ENCODE assay signal across 7 cellular contexts in genomic region chr14:61761557-61761956, GRCh38. TPM values are rescaled to one million over a fixed set of nuclear protein-coding genes. Genes with fewer than 3 reads are reported as not detected.
A peak's percentile ranks its signal among the peaks of the same experiment; 100 is the strongest.
DNase-seq lines count a peak whose midpoint lies in the region; ATAC-seq and TF ChIP-seq lines count a peak whose summit lies in the region.

No MANE protein-coding gene starts in this region.

- no peaks in the 10 kb centered on the region for H3K27me3 ChIP-seq in GM23248 (replicated peaks; ENCODE audit: insufficient read depth)
- H3K27me3 ChIP-seq in endocrine pancreas (ENCODE audit: control insufficient read depth, insufficient read depth, low read length), result no peaks in the 10 kb centered on the region

- H3K4me1 Mint-ChIP-seq in neural crest cell, result peaks cover 52% of the 10 kb centered on the region

- POLR2A ChIA-PET in OCI-LY7 (lab: Charles Lee), result interaction anchor here (0.6 to 5.6 kb wide), 27 partner anchors 9 to 297 kb away, joined by 3 to 55 read pairs (median 4); partner anchors contain the start of gene HIF1A

- intact Hi-C loops in OCI-LY7 (cut with micrococcal nuclease; ENCODE audit: unreplicated experiment), result no loop called here

- H3K27ac ChIP-seq in GM23248 (peak overlapping the region; percentile 81), OCI-LY7 (ENCODE audit: low read depth, low read length, poor library complexity, severe bottlenecking) (peak overlapping the region; percentile 74)

- peak overlapping the region; percentile 90 for H3K9ac ChIP-seq in GM23248
- H3K9ac ChIP-seq in endocrine pancreas (ENCODE audit: control insufficient read depth, insufficient read depth, low read length), result peak overlapping the region; percentile 43

- H4K20me1 ChIP-seq in GM23248 (ENCODE audit: insufficient read depth), result no peaks in the 10 kb centered on the region
- peaks cover 10% of the 10 kb centered on the region; the same call in 1 of the 2 replicates for H4K20me1 ChIP-seq in OCI-LY7 (ENCODE audit: insufficient read depth, low read length)

- peak overlapping the region; percentile 98 for H3K27ac Mint-ChIP-seq in neural crest cell (ENCODE audit: unreplicated experiment)

- H3K36me3 ChIP-seq in GM23248 (ENCODE audit: low read depth) (peaks cover 5% of the 10 kb centered on the region; the same call in 1 of the 2 replicates), OCI-LY7 (ENCODE audit: insufficient read depth, low read length) (peaks cover 23% of the 10 kb centered on the region), endocrine pancreas (ENCODE audit: control insufficient read depth, insufficient read depth, low read length) (no peaks in the 10 kb centered on the region)

- H3K4me1 ChIP-seq in GM23248 (ENCODE audit: insufficient read depth), result peaks cover 33% of the 10 kb centered on the region
- peaks cover 36% of the 10 kb centered on the region for H3K4me1 ChIP-seq in OCI-LY7 (ENCODE audit: insufficient read depth, low read length, poor library complexity, severe bottlenecking)
- peaks cover 12% of the 10 kb centered on the region for H3K4me1 ChIP-seq in endocrine pancreas (ENCODE audit: control insufficient read depth, insufficient read depth, low read length)

- CTCF ChIA-PET in OCI-LY7 (lab: Charles Lee; ENCODE audit: unreplicated experiment), result interaction anchor here (0.8 to 1.6 kb wide), 5 partner anchors 19 to 291 kb away, joined by 3 to 9 read pairs (median 3); no protein-coding TSS in a partner anchor

- DNase-seq in GM23248, result no peak
- no peak for DNase-seq in OCI-LY7 (ENCODE audit: low spot score)
- no peak for DNase-seq in neural crest cell (ENCODE audit: low read depth, low spot score)
- no peak for DNase-seq in NCI-H2107 treated with DMSO at 0.1 percent for 48 hours (lab: John Stamatoyannopoulos, UW; ENCODE audit: unreplicated experiment)
- DNase-seq in activated CD4-positive, alpha-beta T cell treated with anti-CD3 and anti-CD28 coated beads for 48 hours, result no peak

- peaks cover 28% of the 10 kb centered on the region for H3F3A ChIP-seq in GM23248 (ENCODE audit: insufficient read depth)

- H3K36me3 Mint-ChIP-seq in neural crest cell (ENCODE audit: low read depth), result no peaks in the 10 kb centered on the region

- no peak for ATAC-seq in GM18861 (IDR thresholded peaks at IDR 0.05; ENCODE audit: unreplicated experiment)

- H3K27me3 Mint-ChIP-seq in neural crest cell (ENCODE audit: low read depth), result no peaks in the 10 kb centered on the region

- 41 to 43% methylated on average over 5 of the region's 5 CpGs for WGBS in GM23248 (ENCODE audit: low coverage in 1 of 2, low lambda C conversion rate in 2 of 2, missing lambda C conversion rate in 2 of 2), 2 experiments

- H3K9me2 ChIP-seq in GM23248 (ENCODE audit: insufficient read depth) (no peaks in the 10 kb centered on the region), OCI-LY7 (ENCODE audit: insufficient read depth, low read length) (no peaks in the 10 kb centered on the region)

- H3K4me2 ChIP-seq in GM23248 (ENCODE audit: unreplicated experiment) (peak overlapping the region; percentile 90), OCI-LY7 (ENCODE audit: low read length) (peak overlapping the region; percentile 86)

- no peaks in the 10 kb centered on the region for H3K9me3 Mint-ChIP-seq in neural crest cell

- H3K4me3 Mint-ChIP-seq in neural crest cell, result peak overlapping the region; percentile 99

- H2AFZ ChIP-seq in GM23248 (peak overlapping the region; percentile 89), OCI-LY7 (ENCODE audit: low read length) (peak overlapping the region; percentile 90)

- H3K4me3 ChIP-seq in GM23248, result peak overlapping the region; percentile 87
- H3K4me3 ChIP-seq in OCI-LY7 (ENCODE audit: low read depth, low read length, poor library complexity, severe bottlenecking), result peak overlapping the region; percentile 92
- peak overlapping the region; percentile 70 for H3K4me3 ChIP-seq in endocrine pancreas (ENCODE audit: control insufficient read depth, insufficient read depth, low read length)

- in situ Hi-C loops in GM23248 (cut with MboI), result loop anchor here (25.0 kb wide), 1 partner anchor 299 kb away; no protein-coding TSS in a partner anchor

- H3K79me2 ChIP-seq in GM23248 (ENCODE audit: insufficient read depth) (peaks cover 44% of the 10 kb centered on the region), OCI-LY7 (ENCODE audit: insufficient read depth, low read depth, low read length) (peaks cover 43% of the 10 kb centered on the region)

- TSS peak; percentile 99 for BruUV-seq in OCI-LY7 (replicated peaks; lab: Mats Ljungman, UMichigan)

- H3K9me3 ChIP-seq in GM23248 (ENCODE audit: low read depth) (no peaks in the 10 kb centered on the region), OCI-LY7 (ENCODE audit: low read length) (no peaks in the 10 kb centered on the region), endocrine pancreas (ENCODE audit: control insufficient read depth, low read length) (no peaks in the 10 kb centered on the region)

- TF ChIP-seq CTCF in OCI-LY7 (conservative IDR thresholded peaks at IDR 0.05; ENCODE audit: low read length) (no peak), neural crest cell (conservative IDR thresholded peaks at IDR 0.05) (no peak)

RNA-seq across cellular contexts. Expression of gene SNAPC1, which starts 0.7 kb away (rescaled TPM):
- total RNA-seq in GM23248 (2014; rRNA removed; shearing (Covaris generic)), result 32.1 and 35.9 TPM in 2 replicates
- polyA plus RNA-seq in GM23248 (2016; fragmentation: Nextera tagmentation; extraction: Ambion mirVana), result 41.0 and 41.6 TPM in 2 replicates
- total RNA-seq in OCI-LY7 (2014; rRNA removed; shearing (Covaris generic)), result 10.5 and 11.7 TPM in 2 replicates
- total RNA-seq in OCI-LY7 (2022) (9.5 and 12.1 TPM in 2 replicates), neural crest cell (5.9 and 6.2 TPM in 2 replicates)

RNA-seq across cellular contexts. Expression of gene SYT16, which starts 50.9 kb away (rescaled TPM):
- total RNA-seq in GM23248 (2014; rRNA removed; shearing (Covaris generic)), result 0.32 and 0.51 TPM in 2 replicates
- polyA plus RNA-seq in GM23248 (2016; fragmentation: Nextera tagmentation; extraction: Ambion mirVana), result 0.21 and 0.30 TPM in 2 replicates
- 0.10 and 0.13 TPM in 2 replicates for total RNA-seq in OCI-LY7 (2014; rRNA removed; shearing (Covaris generic))
- 0.33 and 0.57 TPM in 2 replicates for total RNA-seq in OCI-LY7 (2022)
- total RNA-seq in neural crest cell, result 1.7 and 1.8 TPM in 2 replicates
